ENCODE assay signal across 2 cellular contexts in genomic region chr2:144941743-144942488, GRCh38.
TF ChIP-seq lines count a peak whose summit lies in the region.

No MANE protein-coding gene starts in this region.

TF ChIP-seq in PFSK-1, 5 proteins besides CTCF, POLR2A, EP300 and RAD21 (continued from another document):
- TF ChIP-seq REST (IDR thresholded peaks at IDR 0.05; ENCODE audit: insufficient read depth in 1 of 2, low read depth in 2 of 2, low read length in 2 of 2): no peak
- TF ChIP-seq FOXP2 (optimal IDR thresholded peaks at IDR 0.05; ENCODE audit: borderline replicate concordance, extremely low read depth, extremely low read length, insufficient read depth): no peak
- TF ChIP-seq SIN3A (IDR thresholded peaks at IDR 0.05; ENCODE audit: borderline replicate concordance, insufficient read depth, low read length): no peak

TF ChIP-seq in endothelial cell of umbilical vein, 7 proteins besides CTCF, POLR2A, EP300 and RAD21 (continued from another document):
- TF ChIP-seq MAX (IDR thresholded peaks at IDR 0.05; ENCODE audit: insufficient read depth, insufficient read length): no peak
- TF ChIP-seq JUN (IDR thresholded peaks at IDR 0.05; ENCODE audit: borderline replicate concordance, insufficient read depth, insufficient read length, low read depth): no peak
- TF ChIP-seq FOS (IDR thresholded peaks at IDR 0.05; ENCODE audit: borderline replicate concordance, insufficient read depth, low read length): no peak
